Comparison of ENCODE assay signal across 8 cellular contexts in genomic region chr4:99946346-99947189, GRCh38. TPM values are rescaled to one million over a fixed set of nuclear protein-coding genes. Genes with fewer than 3 reads are reported as not detected.
DNase-seq lines count a peak whose midpoint lies in the region; ATAC-seq lines count a peak whose summit lies in the region.

Gene DNAJB14 (minus strand): TSS chr4:99946618. CDS start chr4:99946571, 47 bp downstream.

- peak; percentile 36 for ATAC-seq in HG02970 (IDR thresholded peaks at IDR 0.05; ENCODE audit: low FRiP score, unreplicated experiment)

- DNase-seq in SHP77 (lab: John Stamatoyannopoulos, UW) (peak; percentile 11 to 22), SHP77 treated with DMSO at 0.1 percent for 48 hours (lab: John Stamatoyannopoulos, UW) (no peak), NCI-H2196 treated with DMSO at 0.1 percent for 48 hours (lab: John Stamatoyannopoulos, UW; ENCODE audit: unreplicated experiment) (peak; percentile 7), cerebellum (ENCODE audit: low spot score) (peak; percentile 65), kidney glomerular epithelial cell (lab: John Stamatoyannopoulos, UW) (peak; percentile 39)
- peak; percentile 84 for DNase-seq in activated CD4-positive, CD25-positive, alpha-beta regulatory T cell treated with anti-CD3 and anti-CD28 coated beads, Interleukin-2, amount 50 U/mL, for 72 hours
- DNase-seq in stimulated activated CD4-positive, alpha-beta T cell treated with anti-CD3 and anti-CD28 coated beads, Interleukin-1b, Interleukin-23, amount 100 ng/mL, for 1 hour (ENCODE audit: low read depth in 2 of 2), result peak; percentile 42 to 57

RNA-seq across cellular contexts. Expression of gene DNAJB14, which starts in this region (rescaled TPM):
- total RNA-seq in cerebellum, result 69.6 TPM
